16 cellular contexts compared by ENCODE assay signal in the genomic region with DNA sequence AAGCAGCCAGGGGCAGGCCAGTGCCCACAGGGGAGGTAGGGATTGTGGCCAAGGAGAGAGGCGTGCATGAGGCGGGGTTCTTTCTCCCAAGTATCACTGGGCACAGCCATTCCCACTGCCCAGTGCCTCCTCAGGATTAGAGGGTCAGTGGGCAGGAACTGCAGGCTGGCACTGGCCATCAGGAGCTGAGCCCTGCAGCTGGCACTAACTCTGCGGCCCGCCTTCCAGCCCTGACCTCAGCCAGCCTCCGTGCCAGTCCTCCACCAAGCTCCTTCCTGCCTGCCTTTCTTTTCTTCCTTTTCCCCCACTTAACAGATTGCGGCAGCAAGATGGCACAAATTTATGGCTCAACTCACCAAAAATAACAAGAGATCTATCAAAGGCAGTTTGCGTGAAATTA. TPM values are rescaled to one million over a fixed set of nuclear protein-coding genes. Genes with fewer than 3 reads are reported as not detected.
DNase-seq lines count a peak whose midpoint lies in the region; ATAC-seq and TF ChIP-seq lines count a peak whose summit lies in the region.
"Had no signal": no experiment of that assay in that cellular context is flagged by ENCODE, and none has a peak within 500 bp of the region (broad histone marks: within the 10 kb centered on the region; RNA-seq: fewer than 3 reads in every experiment).

No MANE protein-coding gene starts in this region.

- H3K14ac ChIP-seq in neuronal stem cell (ENCODE audit: low read length): no peak overlapping the region

- peak overlapping the region; percentile 31 for H2BK15ac ChIP-seq in neuronal stem cell (ENCODE audit: low read length)

- H2BK5ac ChIP-seq in neuronal stem cell (ENCODE audit: low read length): no peak overlapping the region

- H3K23ac ChIP-seq in neuronal stem cell (ENCODE audit: low read depth, low read length, poor library complexity): peak overlapping the region; percentile 19

- peak overlapping the region; percentile 69 for H3K27ac ChIP-seq in KOPT-K1 (ENCODE audit: low read depth, low read length, poor library complexity, severe bottlenecking)
- peak overlapping the region; percentile 86 for H3K27ac ChIP-seq in cingulate gyrus (ENCODE audit: low read depth, low read length)
- H3K27ac ChIP-seq in neuronal stem cell (replicated peaks; ENCODE audit: low read length): no peak overlapping the region
- no peak overlapping the region for H3K27ac ChIP-seq in foreskin keratinocyte
- H3K27ac ChIP-seq: ovary, SJSA1, stomach had no signal

- H3K4me1 ChIP-seq in neuronal stem cell (ENCODE audit: control insufficient read depth in 2 of 2, insufficient read depth in 1 of 2, low read depth in 1 of 2, low read length in 2 of 2) (peaks cover 3 to 10% of the 10 kb centered on the region in 2 donors), foreskin keratinocyte (peaks cover 7% of the 10 kb centered on the region), BE2C (peaks cover 21% of the 10 kb centered on the region; the same call in 1 of the 2 replicates)
- H3K4me1 ChIP-seq: SJSA1 had no signal

- H3K27me3 ChIP-seq in neuronal stem cell (ENCODE audit: control insufficient read depth in 3 of 3, insufficient read depth in 3 of 3, low read depth in 1 of 3, low read length in 3 of 3) (no peaks in the 10 kb centered on the region), foreskin keratinocyte (no peaks in the 10 kb centered on the region), BE2C (no peaks in the 10 kb centered on the region)
- H3K27me3 ChIP-seq: ovary, SJSA1 had no signal

- H3K4ac ChIP-seq in neuronal stem cell (ENCODE audit: low read length): no peak overlapping the region

- no peak overlapping the region for H2BK120ac ChIP-seq in neuronal stem cell (ENCODE audit: low read depth, low read length)

- no peak overlapping the region for H3K4me3 ChIP-seq in neuronal stem cell (ENCODE audit: low read length in 2 of 2)
- no peak overlapping the region for H3K4me3 ChIP-seq in BE2C (ENCODE audit: low read depth, low read length)
- H3K4me3 ChIP-seq: ovary, SJSA1, stomach had no signal

- no peak overlapping the region for H3K4me2 ChIP-seq in neuronal stem cell (ENCODE audit: insufficient read depth, low read length, poor library complexity, severe bottlenecking)

- no peak overlapping the region for H2AFZ ChIP-seq in neuronal stem cell (ENCODE audit: low read length)

- ATAC-seq in foreskin keratinocyte (no peak), GM19452 (IDR thresholded peaks at IDR 0.05; ENCODE audit: unreplicated experiment) (no peak)

- peak overlapping the region; percentile 77 for H3K18ac ChIP-seq in neuronal stem cell (ENCODE audit: low read length)

- H2AK5ac ChIP-seq in neuronal stem cell (ENCODE audit: low read depth, low read length): peak overlapping the region; percentile 54

- no peaks in the 10 kb centered on the region for H3K9me3 ChIP-seq in KOPT-K1 (ENCODE audit: insufficient read depth, low read length, poor library complexity, severe bottlenecking)
- no peaks in the 10 kb centered on the region for H3K9me3 ChIP-seq in neuronal stem cell (replicated peaks in 1 of 2; ENCODE audit: control insufficient read depth in 2 of 2, insufficient read depth in 1 of 2, low read depth in 1 of 2, low read length in 2 of 2)
- H3K9me3 ChIP-seq in BE2C: no peaks in the 10 kb centered on the region
- H3K9me3 ChIP-seq: ovary, SJSA1, stomach had no signal

- H3K9ac ChIP-seq in neuronal stem cell (ENCODE audit: low read depth, low read length, poor library complexity): no peak overlapping the region

- H3K79me1 ChIP-seq in neuronal stem cell (ENCODE audit: low read depth, low read length): no peaks in the 10 kb centered on the region

- peaks cover 4% of the 10 kb centered on the region; the same call in 1 of the 2 replicates for H3K36me3 ChIP-seq in KOPT-K1 (ENCODE audit: insufficient read depth, low read length)
- peaks cover 0 to 2% of the 10 kb centered on the region in 2 donors for H3K36me3 ChIP-seq in neuronal stem cell (replicated peaks in 1 of 2; ENCODE audit: control insufficient read depth in 2 of 2, insufficient read depth in 2 of 2, low read length in 2 of 2)
- H3K36me3 ChIP-seq in BE2C: no peaks in the 10 kb centered on the region
- H3K36me3 ChIP-seq: ovary, stomach had no signal

- TF ChIP-seq CTCF in foreskin keratinocyte (conservative IDR thresholded peaks at IDR 0.05) (no peak), BE2C (IDR thresholded peaks at IDR 0.05; ENCODE audit: low read depth, low read length) (no peak)

- no peak overlapping the region for H4K8ac ChIP-seq in neuronal stem cell (ENCODE audit: low read depth, low read length)

- H4K91ac ChIP-seq in neuronal stem cell (ENCODE audit: low read depth, low read length, poor library complexity): no peak overlapping the region

- DNase-seq in Ammon's horn (ENCODE audit: low spot score) (peak; percentile 82), neuronal stem cell (ENCODE audit: low spot score) (no peak), foreskin keratinocyte (no peak), BE2C (no peak), T-helper 9 cell (no peak)
- DNase-seq: activated CD4-positive, alpha-beta T cell treated with anti-CD3 and anti-CD28 coated beads, Interleukin-2, amount 50 U/mL, for 1 hour; activated T-cell treated with anti-CD3 and anti-CD28 coated beads, Interleukin-2, amount 50 U/mL, for 48 hours; cortex of kidney; HFFc6; ovary; stomach; T1000 had no signal

- H2BK12ac ChIP-seq in neuronal stem cell (ENCODE audit: low read length): no peak overlapping the region

- no CpG with 5 or more reads among the region's 7 CpGs for WGBS in neuronal stem cell (ENCODE audit: extremely low coverage in 2 of 2, insufficient read length in 2 of 2, insufficient replicate concordance in 1 of 2), 2 donors

RNA-seq across cellular contexts. Expression of a gene that starts 11.2 kb away (rescaled TPM):
- polyA plus RNA-seq in neuronal stem cell (2013, experiment 1 of 2): 25.2 TPM
- polyA plus RNA-seq in neuronal stem cell (2013, experiment 2 of 2): 24.4 TPM
- 2.5 and 2.8 TPM in 2 replicates for total RNA-seq in foreskin keratinocyte
- 2.4 and 2.7 TPM in 2 replicates for polyA plus RNA-seq in foreskin keratinocyte
- polyA plus RNA-seq in BE2C (2012; ENCODE audit: insufficient read depth, insufficient read length, low read depth): 104 TPM

RNA-seq across cellular contexts. Expression of a gene that starts 49.1 kb away (rescaled TPM):
- 1.2 TPM for polyA plus RNA-seq in neuronal stem cell (2013, experiment 1 of 2)
- polyA plus RNA-seq in neuronal stem cell (2013, experiment 2 of 2): 1.3 TPM
- total RNA-seq in foreskin keratinocyte: 125 and 133 TPM in 2 replicates
- polyA plus RNA-seq in foreskin keratinocyte: 74.3 and 80.3 TPM in 2 replicates
- polyA plus RNA-seq in BE2C (2012; ENCODE audit: insufficient read depth, insufficient read length, low read depth): 3.4 TPM

Comparison
In these comparisons a context has a peak if more than half of its experiments do, and no peak if none do; other contexts are left out.
1. H3K27ac ChIP-seq: peak in KOPT-K1 (single experiment) and cingulate gyrus (single experiment); none in neuronal stem cell (single experiment) and foreskin keratinocyte (single experiment).